Comparison of ENCODE assay signal across 9 cellular contexts in genomic region chr16:2516391-2517240, GRCh38. TPM values are rescaled to one million over a fixed set of nuclear protein-coding genes. Genes with fewer than 3 reads are reported as not detected.
DNase-seq lines count a peak whose midpoint lies in the region; ATAC-seq and TF ChIP-seq lines count a peak whose summit lies in the region.
"Had no signal": no experiment of that assay in that cellular context is flagged by ENCODE, and none has a peak within 500 bp of the region (broad histone marks: within the 10 kb centered on the region; RNA-seq: fewer than 3 reads in every experiment).

No MANE protein-coding gene starts in this region.

- H3K9me3 ChIP-seq in IMR-90 (ENCODE audit: control insufficient read depth, insufficient read depth, low read length) = no peaks in the 10 kb centered on the region

- H2BK15ac ChIP-seq in IMR-90 (ENCODE audit: low read depth, low read length) = no peak overlapping the region

- no peak overlapping the region for H4K91ac ChIP-seq in IMR-90 (ENCODE audit: insufficient read depth, low read depth, low read length)

- no peaks in the 10 kb centered on the region for H3K27me3 ChIP-seq in IMR-90 (ENCODE audit: control insufficient read depth, insufficient read depth, low read length)

- no peak overlapping the region for H3K9ac ChIP-seq in IMR-90 (ENCODE audit: low read depth, low read length)

- H3K4me3 Mint-ChIP-seq in activated B cell treated with CpG ODN at 0.5 μM for 24 hours = peak overlapping the region; percentile 94
- H3K4me3 Mint-ChIP-seq in stimulated activated memory B cell treated with anti-CD40 and anti-IgM and Interleukin-4, amounts not matched to agents 10 μg/mL and 1 μg/mL and 100 μg/mL, for 72 hours = peak overlapping the region; percentile 93

- intact Hi-C loops in IMR-90 (cut with micrococcal nuclease) (no loop called here), activated B cell treated with CpG ODN at 0.5 μM for 24 hours (cut with micrococcal nuclease) (no loop called here), left cardiac atrium (cut with DNase I) (no loop called here)

- BruUV-seq in IMR-90 (replicated peaks; lab: Mats Ljungman, UMichigan) = no TSS peak

- POLR2A ChIA-PET in IMR-90 (lab: Charles Lee; ENCODE audit: unreplicated experiment) (no interaction called here), activated B cell treated with CpG ODN at 0.5 μM for 24 hours (lab: Charles Lee) (interaction anchor here (0.7 to 4.0 kb wide), 6 partner anchors 10 to 1035 kb away, joined by 3 to 38 read pairs (median 6); partner anchors contain the start of genes CEMP1, PDPK1 and RPS2)

- 0 out of 2 replicates have a peak overlapping the region, but pooled peaks have one; percentile 24 for H2AK5ac ChIP-seq in IMR-90 (ENCODE audit: low read depth, low read length)

- 0 out of 2 replicates have a peak overlapping the region, but pooled peaks have one; percentile 22 for H3K4ac ChIP-seq in IMR-90 (ENCODE audit: low read depth, low read length)

- in situ Hi-C loops in IMR-90 (cut with MboI; ENCODE audit: low sequenced_read_pairs) (no loop called here), GM13976 (cut with MboI; ENCODE audit: low sequenced_read_pairs, unreplicated experiment) (no loop called here)

- no peaks in the 10 kb centered on the region for H3K27me3 Mint-ChIP-seq in activated B cell treated with CpG ODN at 0.5 μM for 24 hours
- no peaks in the 10 kb centered on the region for H3K27me3 Mint-ChIP-seq in stimulated activated memory B cell treated with anti-CD40 and anti-IgM and Interleukin-4, amounts not matched to agents 10 μg/mL and 1 μg/mL and 100 μg/mL, for 72 hours

- peak overlapping the region; percentile 14; the same call in 1 of the 2 replicates for H3K4me2 ChIP-seq in IMR-90 (ENCODE audit: low read depth, low read length)

- H3K27ac ChIP-seq in IMR-90 (ENCODE audit: insufficient read depth, low read length) = no peak overlapping the region

- peaks cover 22% of the 10 kb centered on the region for H3K9me1 ChIP-seq in IMR-90 (ENCODE audit: insufficient read depth, low read length)

- no peak overlapping the region for H2BK20ac ChIP-seq in IMR-90 (ENCODE audit: low read depth, low read length)

- no peak overlapping the region for H4K5ac ChIP-seq in IMR-90 (ENCODE audit: low read depth, low read length)

- H3K4me3 ChIP-seq in IMR-90 (ENCODE audit: insufficient read depth, low read depth, low read length) = no peak overlapping the region

- H3K56ac ChIP-seq in IMR-90 (ENCODE audit: extremely low read depth, insufficient read depth, low read length) = no peak overlapping the region

- H4K8ac ChIP-seq in IMR-90 (ENCODE audit: low read depth in 2 of 2, low read length in 2 of 2) = no peak overlapping the region

- no peak overlapping the region for H2BK5ac ChIP-seq in IMR-90 (ENCODE audit: low read depth, low read length, poor library complexity, severe bottlenecking)

- no peaks in the 10 kb centered on the region for H3K9me3 Mint-ChIP-seq in activated B cell treated with CpG ODN at 0.5 μM for 24 hours
- no peaks in the 10 kb centered on the region for H3K9me3 Mint-ChIP-seq in stimulated activated memory B cell treated with anti-CD40 and anti-IgM and Interleukin-4, amounts not matched to agents 10 μg/mL and 1 μg/mL and 100 μg/mL, for 72 hours

- peak overlapping the region; percentile 88 for H3K27ac Mint-ChIP-seq in activated B cell treated with CpG ODN at 0.5 μM for 24 hours
- peak overlapping the region; percentile 87 for H3K27ac Mint-ChIP-seq in stimulated activated memory B cell treated with anti-CD40 and anti-IgM and Interleukin-4, amounts not matched to agents 10 μg/mL and 1 μg/mL and 100 μg/mL, for 72 hours

- DNase-seq in IMR-90 (peak; percentile 10), activated B cell treated with CpG ODN at 0.5 μM for 24 hours (no peak), left cardiac atrium (peak; percentile 37), HuH-7.5 (ENCODE audit: low spot score) (no peak), GM13976 (ENCODE audit: low spot score) (no peak)
- DNase-seq: stimulated activated naive CD4-positive, alpha-beta T cell treated with Interleukin-2 at 50 U/mL for 16 hours had no signal

- H3K36me3 ChIP-seq in IMR-90 (ENCODE audit: control insufficient read depth, insufficient read depth, low read length) = peaks cover 4% of the 10 kb centered on the region; the same call in 1 of the 2 replicates

- peaks cover 78% of the 10 kb centered on the region for H3K4me1 Mint-ChIP-seq in activated B cell treated with CpG ODN at 0.5 μM for 24 hours
- H3K4me1 Mint-ChIP-seq in stimulated activated memory B cell treated with anti-CD40 and anti-IgM and Interleukin-4, amounts not matched to agents 10 μg/mL and 1 μg/mL and 100 μg/mL, for 72 hours = peaks cover 83% of the 10 kb centered on the region

- 0 out of 2 replicates have a peak overlapping the region, but pooled peaks have one; percentile 60 for H3K23ac ChIP-seq in IMR-90 (ENCODE audit: low read depth, low read length)

- H3K79me1 ChIP-seq in IMR-90 (ENCODE audit: low read depth in 1 of 2, low read length in 2 of 2) = peaks cover 8 to 60% of the 10 kb centered on the region in 2 experiments

- no peak for TF ChIP-seq CTCF in IMR-90 (conservative IDR thresholded peaks at IDR 0.05; ENCODE audit: low read depth, low read length)
- TF ChIP-seq CTCF in activated B cell treated with CpG ODN at 0.5 μM for 24 hours (IDR thresholded peaks at IDR 0.05) = no peak
- no peak for TF ChIP-seq CTCF in GM13976 (IDR thresholded peaks at IDR 0.05; ENCODE audit: borderline replicate concordance, control extremely low read depth, extremely low read depth, insufficient read depth, missing control alignments)

- no peak overlapping the region for H3K14ac ChIP-seq in IMR-90 (replicated peaks; ENCODE audit: low read depth, low read length)

- peak overlapping the region; percentile 45 for H2AK9ac ChIP-seq in IMR-90 (replicated peaks; ENCODE audit: low read depth, low read length, poor library complexity)

- H2AFZ ChIP-seq in IMR-90 (replicated peaks; ENCODE audit: low read length, poor library complexity) = no peak overlapping the region

- H3K36me3 Mint-ChIP-seq in activated B cell treated with CpG ODN at 0.5 μM for 24 hours (ENCODE audit: low read depth) = peaks cover 39% of the 10 kb centered on the region
- peaks cover 28% of the 10 kb centered on the region for H3K36me3 Mint-ChIP-seq in stimulated activated memory B cell treated with anti-CD40 and anti-IgM and Interleukin-4, amounts not matched to agents 10 μg/mL and 1 μg/mL and 100 μg/mL, for 72 hours

- no peak overlapping the region for H2BK120ac ChIP-seq in IMR-90 (ENCODE audit: low read depth, low read length)

- TF ChIP-seq RAD21 in IMR-90 (IDR thresholded peaks at IDR 0.05; ENCODE audit: low read length) = no peak

- 81% methylated on average over 10 of the region's 11 CpGs; no CpG with 5 or more reads in 1 of the 2 experiments for WGBS in IMR-90 (ENCODE audit: extremely low coverage in 2 of 2, insufficient read length in 1 of 2), 2 experiments

- H3K18ac ChIP-seq in IMR-90 (ENCODE audit: low read depth, low read length) = no peak overlapping the region

- dilution Hi-C loops in IMR-90 (cut with HindIII; ENCODE audit: low sequenced_read_pairs, unreplicated experiment) = no loop called here

- peaks cover 17% of the 10 kb centered on the region for H3K4me1 ChIP-seq in IMR-90 (ENCODE audit: control insufficient read depth, insufficient read depth, low read length)

- CTCF ChIA-PET in IMR-90 (lab: Yijun Ruan, JAX) (no interaction called here), activated B cell treated with CpG ODN at 0.5 μM for 24 hours (lab: Charles Lee) (interaction anchor here (1.8 kb wide), 1 partner anchor 9 kb away, joined by 5 read pairs; no protein-coding TSS in a partner anchor)

- TF ChIP-seq POLR2A in IMR-90 (IDR thresholded peaks at IDR 0.05; ENCODE audit: low read depth, low read length) = no peak

- peaks cover 57% of the 10 kb centered on the region for H4K20me1 ChIP-seq in IMR-90 (ENCODE audit: insufficient read depth, low read length)

- ATAC-seq in IMR-90 (ENCODE audit: low read depth) (no peak), activated B cell treated with CpG ODN at 0.5 μM for 24 hours (ENCODE audit: low read depth) (no peak), left cardiac atrium (no peak), HG03442 (IDR thresholded peaks at IDR 0.05; ENCODE audit: unreplicated experiment) (no peak), HG02588 (IDR thresholded peaks at IDR 0.05; ENCODE audit: unreplicated experiment) (no peak)
- no peak for ATAC-seq in stimulated activated memory B cell treated with anti-CD40 and anti-IgM and Interleukin-4, amounts not matched to agents 10 μg/mL and 1 μg/mL and 100 μg/mL, for 72 hours

RNA-seq across cellular contexts. Expression of gene ATP6V0C, which starts 2.9 kb away (rescaled TPM):
- total RNA-seq in IMR-90 (2012; rRNA removed) (8.4 and 8.6 TPM in 2 replicates), activated B cell treated with CpG ODN at 0.5 μM for 24 hours (74.9 and 91.4 TPM in 2 replicates), left cardiac atrium (100 to 1,000 TPM; 162 to 197 TPM)
- 107 and 108 TPM in 2 replicates for polyA plus RNA-seq in IMR-90 (2012; rRNA removed)
- 182 and 333 TPM in 2 replicates for polyA plus RNA-seq in IMR-90 (2012; cell fraction: cytosol; rRNA removed)
- polyA plus RNA-seq in IMR-90 (2012; cell fraction: nucleus; rRNA removed; ENCODE audit: low replicate concordance) = 64.7 and 163 TPM in 2 replicates

RNA-seq across cellular contexts. Expression of gene AMDHD2, which starts 3.6 kb away (rescaled TPM):
- total RNA-seq in IMR-90 (2012; rRNA removed) (10.0 and 10.6 TPM in 2 replicates), activated B cell treated with CpG ODN at 0.5 μM for 24 hours (65.5 and 90.8 TPM in 2 replicates), left cardiac atrium (10 to 100 TPM; 15.8 to 21.8 TPM)
- 30.3 and 30.8 TPM in 2 replicates for polyA plus RNA-seq in IMR-90 (2012; rRNA removed)
- polyA plus RNA-seq in IMR-90 (2012; cell fraction: cytosol; rRNA removed) = 11.5 and 21.8 TPM in 2 replicates
- 189 and 533 TPM in 2 replicates for polyA plus RNA-seq in IMR-90 (2012; cell fraction: nucleus; rRNA removed; ENCODE audit: low replicate concordance)

RNA-seq across cellular contexts. Expression of gene CEMP1, which starts 14.6 kb away (rescaled TPM):
- total RNA-seq in IMR-90 (2012; rRNA removed) = not detected in 2 replicates
- polyA plus RNA-seq in IMR-90 (2012; rRNA removed) = not detected in 2 replicates
- polyA plus RNA-seq in IMR-90 (2012; cell fraction: cytosol; rRNA removed) = not detected in 2 replicates
- not detected in 2 replicates for polyA plus RNA-seq in IMR-90 (2012; cell fraction: nucleus; rRNA removed; ENCODE audit: low replicate concordance)
- 0.16 and 0.66 TPM in 2 replicates for total RNA-seq in activated B cell treated with CpG ODN at 0.5 μM for 24 hours
- not detected for total RNA-seq in left cardiac atrium

RNA-seq across cellular contexts. Expression of gene PDPK1, which starts 21.2 kb away (rescaled TPM):
- total RNA-seq in IMR-90 (2012; rRNA removed) = 10.6 and 11.4 TPM in 2 replicates
- polyA plus RNA-seq in IMR-90 (2012; rRNA removed) = 24.3 and 27.3 TPM in 2 replicates
- polyA plus RNA-seq in IMR-90 (2012; cell fraction: cytosol; rRNA removed) = 10.6 and 12.5 TPM in 2 replicates
- polyA plus RNA-seq in IMR-90 (2012; cell fraction: nucleus; rRNA removed; ENCODE audit: low replicate concordance) = 33.2 and 64.5 TPM in 2 replicates
- total RNA-seq in activated B cell treated with CpG ODN at 0.5 μM for 24 hours = 42.5 and 62.0 TPM in 2 replicates
- total RNA-seq in left cardiac atrium = 10 to 100 TPM; 32.6 to 39.4 TPM

RNA-seq across cellular contexts. Expression of gene TBC1D24, which starts 41.7 kb away (rescaled TPM):
- total RNA-seq in IMR-90 (2012; rRNA removed) (7.5 and 8.6 TPM in 2 replicates), activated B cell treated with CpG ODN at 0.5 μM for 24 hours (9.1 and 12.6 TPM in 2 replicates), left cardiac atrium (10 to 100 TPM in 1 of 2 donors, 1 to 10 TPM in 1; 9.8 to 15.1 TPM)
- 13.4 and 16.2 TPM in 2 replicates for polyA plus RNA-seq in IMR-90 (2012; rRNA removed)
- 6.5 and 11.7 TPM in 2 replicates for polyA plus RNA-seq in IMR-90 (2012; cell fraction: cytosol; rRNA removed)
- 28.4 and 53.0 TPM in 2 replicates for polyA plus RNA-seq in IMR-90 (2012; cell fraction: nucleus; rRNA removed; ENCODE audit: low replicate concordance)

Comparison
In these comparisons a context has a peak if more than half of its experiments do, and no peak if none do; other contexts are left out.
1. DNase-seq: peak in IMR-90 (single experiment) and left cardiac atrium (single experiment); none in activated B cell treated with CpG ODN at 0.5 μM for 24 hours (single experiment), HuH-7.5 (single experiment) and GM13976 (single experiment).